ENCODE assay signal across 2 cellular contexts in the genomic region with DNA sequence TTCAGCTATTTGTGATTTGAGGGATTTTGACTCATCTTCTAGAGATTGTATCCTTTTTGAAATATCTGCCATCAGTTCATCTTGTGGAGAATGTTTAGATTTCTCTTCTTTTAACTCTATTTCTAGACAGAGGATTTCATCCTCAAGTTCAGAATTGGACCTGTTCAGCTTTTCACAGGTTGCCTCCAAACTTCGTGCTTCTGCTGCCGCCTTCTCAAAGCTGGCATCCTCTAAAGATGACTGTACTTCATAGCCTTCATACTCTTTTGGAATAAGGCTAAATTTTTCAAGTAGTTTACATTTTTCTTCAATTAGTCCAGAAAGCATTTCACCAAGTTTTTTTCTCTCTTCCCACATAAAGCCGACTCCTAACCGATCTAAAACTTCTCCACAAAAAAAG.
DNase-seq lines count a peak whose midpoint lies in the region; ATAC-seq and TF ChIP-seq lines count a peak whose summit lies in the region.
"Not testable (repeated sequence)": the region's sequence is repeated elsewhere in the genome, so short reads cannot be mapped to it uniquely, and the experiment has no call there.

No MANE protein-coding gene starts in this region.

- TF ChIP-seq CTCF in WTC11 (IDR thresholded peaks at IDR 0.05), result not testable (repeated sequence)

- H3K27ac Mint-ChIP-seq in WTC11, result not testable (repeated sequence)
- peak overlapping the region; percentile 27 for H3K27ac Mint-ChIP-seq in activated naive CD8-positive, alpha-beta T cell treated with anti-CD3 and anti-CD28 coated beads for 36 hours

- H3K9me3 Mint-ChIP-seq in WTC11, result peaks cover 23% of the 10 kb centered on the region
- not testable (repeated sequence) for H3K9me3 Mint-ChIP-seq in activated naive CD8-positive, alpha-beta T cell treated with anti-CD3 and anti-CD28 coated beads for 36 hours

- ATAC-seq in WTC11, result not testable (repeated sequence)

- POLR2A ChIA-PET in WTC11 (lab: Charles Lee), result not testable (repeated sequence)

- 0 out of 2 replicates have a peak overlapping the region, but pooled peaks have one; percentile 19 for H3K4me3 Mint-ChIP-seq in WTC11
- H3K4me3 Mint-ChIP-seq in activated naive CD8-positive, alpha-beta T cell treated with anti-CD3 and anti-CD28 coated beads for 36 hours, result not testable (repeated sequence)

- not testable (repeated sequence) for H3K27me3 Mint-ChIP-seq in WTC11 (ENCODE audit: low read depth); activated naive CD8-positive, alpha-beta T cell treated with anti-CD3 and anti-CD28 coated beads for 36 hours

- H3K4me1 Mint-ChIP-seq in WTC11; activated naive CD8-positive, alpha-beta T cell treated with anti-CD3 and anti-CD28 coated beads for 36 hours: not testable (repeated sequence)

- not testable (repeated sequence) for DNase-seq in WTC11 (ENCODE audit: low spot score); activated naive CD8-positive, alpha-beta T cell treated with anti-CD3 and anti-CD28 coated beads for 36 hours

- not testable (repeated sequence) for H3K36me3 Mint-ChIP-seq in WTC11; activated naive CD8-positive, alpha-beta T cell treated with anti-CD3 and anti-CD28 coated beads for 36 hours

- CTCF ChIA-PET in WTC11 (lab: Charles Lee), result not testable (repeated sequence)
